ENCODE assay signal across 8 cellular contexts in genomic region chr1:160284220-160284781, GRCh38. TPM values are rescaled to one million over a fixed set of nuclear protein-coding genes. Genes with fewer than 3 reads are reported as not detected.
A peak's percentile ranks its signal among the peaks of the same experiment; 100 is the strongest.
DNase-seq lines count a peak whose midpoint lies in the region; ATAC-seq and TF ChIP-seq lines count a peak whose summit lies in the region.

No MANE protein-coding gene starts in this region.

- WGBS in esophagus squamous epithelium, 2 donors = 1 to 2% methylated on average over 14 to 15 of the region's 15 CpGs

- no peaks in the 10 kb centered on the region for H3K27me3 Mint-ChIP-seq in activated CD4-positive, alpha-beta T cell treated with anti-CD3 and anti-CD28 coated beads, Interleukin-2, amount 10 ng/mL, durations not matched to agents 24 days and 14 days
- H3K27me3 Mint-ChIP-seq in naive thymus-derived CD4-positive, alpha-beta T cell = no peaks in the 10 kb centered on the region

- peaks cover 17 to 42% (median 21%) of the 10 kb centered on the region in 3 donors for H3K4me1 ChIP-seq in esophagus squamous epithelium
- peaks cover 11 to 16% of the 10 kb centered on the region in 2 donors for H3K4me1 ChIP-seq in naive thymus-derived CD4-positive, alpha-beta T cell (ENCODE audit: control insufficient read depth in 2 of 2, insufficient read depth in 2 of 2, low read length in 2 of 2)

- POLR2A ChIA-PET in naive thymus-derived CD4-positive, alpha-beta T cell (lab: Charles Lee) = interaction anchor here (0.6 to 6.7 kb wide), 15 partner anchors 8 to 197 kb away, joined by 3 to 99 read pairs (median 4); partner anchors contain the start of genes DCAF8 and IGSF8

- peak overlapping the region; percentile 100 for H3K4me3 Mint-ChIP-seq in activated CD4-positive, alpha-beta T cell treated with anti-CD3 and anti-CD28 coated beads, Interleukin-2, amount 10 ng/mL, durations not matched to agents 24 days and 14 days
- H3K4me3 Mint-ChIP-seq in naive thymus-derived CD4-positive, alpha-beta T cell = peak overlapping the region; percentile 95 to 100 (median 98)

- peak overlapping the region; percentile 84 to 92 (median 88) for H3K27ac ChIP-seq in esophagus squamous epithelium
- H3K27ac ChIP-seq in naive thymus-derived CD4-positive, alpha-beta T cell (ENCODE audit: low read depth, low read length) = peak overlapping the region; percentile 89

- peaks cover 21% of the 10 kb centered on the region for H3K4me1 Mint-ChIP-seq in activated CD4-positive, alpha-beta T cell treated with anti-CD3 and anti-CD28 coated beads, Interleukin-2, amount 10 ng/mL, durations not matched to agents 24 days and 14 days
- H3K4me1 Mint-ChIP-seq in naive thymus-derived CD4-positive, alpha-beta T cell = peaks cover 16 to 41% (median 31%) of the 10 kb centered on the region in 7 donors

- CTCF ChIA-PET in naive thymus-derived CD4-positive, alpha-beta T cell (lab: Charles Lee) = interaction anchor here (1.5 kb wide), 1 partner anchor 183 kb away, joined by 4 read pairs; no protein-coding TSS in a partner anchor

- no peaks in the 10 kb centered on the region for H3K9me3 ChIP-seq in esophagus squamous epithelium
- no peaks in the 10 kb centered on the region for H3K9me3 ChIP-seq in naive thymus-derived CD4-positive, alpha-beta T cell (ENCODE audit: control insufficient read depth in 2 of 3, low read length in 3 of 3)

- intact Hi-C loops in activated CD4-positive, alpha-beta T cell treated with anti-CD3 and anti-CD28 coated beads, Interleukin-2, amount 10 ng/mL, durations not matched to agents 24 days and 14 days (cut with micrococcal nuclease) = loop anchor here (2.0 kb wide), 1 partner anchor 186 kb away; the partner anchor contains the start of gene IGSF8
- intact Hi-C loops in esophagus squamous epithelium (cut with DNase I) = no loop called here
- intact Hi-C loops in naive thymus-derived CD4-positive, alpha-beta T cell (cut with micrococcal nuclease) = no loop called here

- no peaks in the 10 kb centered on the region for H3K9me3 Mint-ChIP-seq in activated CD4-positive, alpha-beta T cell treated with anti-CD3 and anti-CD28 coated beads, Interleukin-2, amount 10 ng/mL, durations not matched to agents 24 days and 14 days
- peaks cover 0 to 5% (median 0%) of the 10 kb centered on the region in 11 donors for H3K9me3 Mint-ChIP-seq in naive thymus-derived CD4-positive, alpha-beta T cell

- ATAC-seq in GM18868 (IDR thresholded peaks at IDR 0.05; ENCODE audit: unreplicated experiment) (peak; percentile 9), GM19467 (IDR thresholded peaks at IDR 0.05; ENCODE audit: unreplicated experiment) (no peak), GM19397 (IDR thresholded peaks at IDR 0.05; ENCODE audit: unreplicated experiment) (no peak)
- peak; percentile 27 for ATAC-seq in naive thymus-derived CD4-positive, alpha-beta T cell

- TF ChIP-seq POLR2A in esophagus squamous epithelium (IDR thresholded peaks at IDR 0.05) = no peak

- peaks cover 37% of the 10 kb centered on the region for H3K36me3 Mint-ChIP-seq in activated CD4-positive, alpha-beta T cell treated with anti-CD3 and anti-CD28 coated beads, Interleukin-2, amount 10 ng/mL, durations not matched to agents 24 days and 14 days (ENCODE audit: low read depth)
- H3K36me3 Mint-ChIP-seq in naive thymus-derived CD4-positive, alpha-beta T cell = peaks cover 8 to 31% (median 14%) of the 10 kb centered on the region in 5 donors

- H3K4me3 ChIP-seq in AG09309 (ENCODE audit: control insufficient read depth, low read depth, low read length) (peak overlapping the region; percentile 99), esophagus squamous epithelium (peak overlapping the region; percentile 62 to 87 (median 82))
- peak overlapping the region; percentile 95 for H3K4me3 ChIP-seq in naive thymus-derived CD4-positive, alpha-beta T cell (ENCODE audit: low read length)

- no peaks in the 10 kb centered on the region for H3K27me3 ChIP-seq in esophagus squamous epithelium
- no peaks in the 10 kb centered on the region for H3K27me3 ChIP-seq in naive thymus-derived CD4-positive, alpha-beta T cell (ENCODE audit: control insufficient read depth in 2 of 2, insufficient read depth in 2 of 2, low read length in 2 of 2)

- H3K36me3 ChIP-seq in esophagus squamous epithelium = peaks cover 22 to 51% (median 33%) of the 10 kb centered on the region in 3 donors
- peaks cover 14 to 50% (median 27%) of the 10 kb centered on the region in 3 experiments for H3K36me3 ChIP-seq in naive thymus-derived CD4-positive, alpha-beta T cell (ENCODE audit: control insufficient read depth in 2 of 3, insufficient read depth in 3 of 3, low read length in 3 of 3)

- H3K27ac Mint-ChIP-seq in activated CD4-positive, alpha-beta T cell treated with anti-CD3 and anti-CD28 coated beads, Interleukin-2, amount 10 ng/mL, durations not matched to agents 24 days and 14 days = peak overlapping the region; percentile 90
- H3K27ac Mint-ChIP-seq in naive thymus-derived CD4-positive, alpha-beta T cell = peak overlapping the region; percentile 93 to 99 (median 94)

- TF ChIP-seq CTCF in AG09309 (IDR thresholded peaks at IDR 0.05; ENCODE audit: control insufficient read depth, insufficient read depth, low read depth, low read length, missing control alignments) (no peak), esophagus squamous epithelium (IDR thresholded peaks at IDR 0.05) (no peak)

- DNase-seq in AG09309 (ENCODE audit: low read depth) (no peak), HuH-7 (ENCODE audit: low spot score) (peak; percentile 18), esophagus squamous epithelium (lab: John Stamatoyannopoulos, UW) (no peak)
- DNase-seq in activated CD4-positive, alpha-beta T cell treated with anti-CD3 and anti-CD28 coated beads, Interleukin-2, amount 10 ng/mL, durations not matched to agents 24 days and 14 days = peak; percentile 69
- no peak for DNase-seq in naive thymus-derived CD4-positive, alpha-beta T cell

RNA-seq across cellular contexts. Expression of gene PEX19, which starts 0.6 kb away (rescaled TPM):
- total RNA-seq in activated CD4-positive, alpha-beta T cell treated with anti-CD3 and anti-CD28 coated beads, Interleukin-2, amount 10 ng/mL, durations not matched to agents 24 days and 14 days = 51.8 and 60.2 TPM in 2 replicates
- total RNA-seq in esophagus squamous epithelium = 10 to 100 TPM; 21.2 to 39.7 (median 25.1) TPM
- 10 to 100 TPM; 37.9 to 66.1 (median 49.2) TPM for total RNA-seq in naive thymus-derived CD4-positive, alpha-beta T cell
- 10 to 100 TPM; 55.6 to 56.4 TPM for polyA plus RNA-seq in naive thymus-derived CD4-positive, alpha-beta T cell

RNA-seq across cellular contexts. Expression of gene DCAF8, which starts 22.0 kb away (rescaled TPM):
- 117 and 121 TPM in 2 replicates for total RNA-seq in activated CD4-positive, alpha-beta T cell treated with anti-CD3 and anti-CD28 coated beads, Interleukin-2, amount 10 ng/mL, durations not matched to agents 24 days and 14 days
- total RNA-seq in esophagus squamous epithelium = 100 to 1,000 TPM in 1 of 4 donors, 10 to 100 TPM in 3; 54.0 to 139 (median 58.6) TPM
- 100 to 1,000 TPM; 115 to 226 (median 176) TPM for total RNA-seq in naive thymus-derived CD4-positive, alpha-beta T cell
- 10 to 100 TPM; 45.6 to 49.8 TPM for polyA plus RNA-seq in naive thymus-derived CD4-positive, alpha-beta T cell

RNA-seq across cellular contexts. Expression of gene COPA, which starts 58.7 kb away (rescaled TPM):
- 116 and 125 TPM in 2 replicates for total RNA-seq in activated CD4-positive, alpha-beta T cell treated with anti-CD3 and anti-CD28 coated beads, Interleukin-2, amount 10 ng/mL, durations not matched to agents 24 days and 14 days
- total RNA-seq in esophagus squamous epithelium = 10 to 100 TPM; 74.9 to 99.8 (median 91.3) TPM
- 100 to 1,000 TPM; 104 to 151 (median 118) TPM for total RNA-seq in naive thymus-derived CD4-positive, alpha-beta T cell
- 100 to 1,000 TPM; 101 to 156 TPM for polyA plus RNA-seq in naive thymus-derived CD4-positive, alpha-beta T cell

RNA-seq across cellular contexts. Expression of gene NCSTN, which starts 58.9 kb away (rescaled TPM):
- total RNA-seq in activated CD4-positive, alpha-beta T cell treated with anti-CD3 and anti-CD28 coated beads, Interleukin-2, amount 10 ng/mL, durations not matched to agents 24 days and 14 days = 73.6 and 81.1 TPM in 2 replicates
- total RNA-seq in esophagus squamous epithelium = 10 to 100 TPM; 40.2 to 57.6 (median 49.8) TPM
- total RNA-seq in naive thymus-derived CD4-positive, alpha-beta T cell = 10 to 100 TPM; 68.4 to 91.1 (median 73.5) TPM
- polyA plus RNA-seq in naive thymus-derived CD4-positive, alpha-beta T cell = 10 to 100 TPM; 69.2 to 85.3 TPM

Comparison
In these comparisons a context has a peak if more than half of its experiments do, and no peak if none do; other contexts are left out.
1. DNase-seq: peak in HuH-7 (single experiment) and activated CD4-positive, alpha-beta T cell treated with anti-CD3 and anti-CD28 coated beads, Interleukin-2, amount 10 ng/mL, durations not matched to agents 24 days and 14 days (single experiment); none in AG09309 (single experiment), esophagus squamous epithelium (single experiment) and naive thymus-derived CD4-positive, alpha-beta T cell (0 of 9).
2. ATAC-seq: peak in GM18868 (single experiment) and naive thymus-derived CD4-positive, alpha-beta T cell (single experiment); none in GM19467 (single experiment) and GM19397 (single experiment).
3. Peak in every context shown above with its lines, with median percentiles within 50 percentile points of each other: H3K4me3 ChIP-seq.